In the genomic region with DNA sequence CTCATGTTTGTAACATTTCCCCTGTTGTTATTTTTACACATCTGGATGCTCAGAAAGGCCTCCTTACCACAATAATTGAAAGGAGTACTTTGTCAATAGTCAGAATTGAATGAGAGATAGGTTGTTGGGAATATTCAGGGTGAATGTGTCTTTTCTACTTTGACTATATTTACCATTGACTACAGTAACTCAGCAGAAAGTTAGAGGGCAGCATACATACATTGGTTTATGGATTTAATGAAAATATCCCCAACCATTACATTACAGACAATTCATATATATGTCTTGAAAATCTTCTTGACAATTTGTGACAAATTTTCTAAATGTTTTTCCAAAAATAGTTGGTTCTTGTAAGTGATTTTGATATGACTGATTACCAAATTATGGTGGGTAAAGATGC, we compare ENCODE assay signal across 3 cellular contexts.
TF ChIP-seq lines count a peak whose summit lies in the region.

No MANE protein-coding gene starts in this region.

TF ChIP-seq in A549, 52 proteins besides CTCF, POLR2A, EP300 and RAD21 (continued from another document):
- TF ChIP-seq, protein P1, sequence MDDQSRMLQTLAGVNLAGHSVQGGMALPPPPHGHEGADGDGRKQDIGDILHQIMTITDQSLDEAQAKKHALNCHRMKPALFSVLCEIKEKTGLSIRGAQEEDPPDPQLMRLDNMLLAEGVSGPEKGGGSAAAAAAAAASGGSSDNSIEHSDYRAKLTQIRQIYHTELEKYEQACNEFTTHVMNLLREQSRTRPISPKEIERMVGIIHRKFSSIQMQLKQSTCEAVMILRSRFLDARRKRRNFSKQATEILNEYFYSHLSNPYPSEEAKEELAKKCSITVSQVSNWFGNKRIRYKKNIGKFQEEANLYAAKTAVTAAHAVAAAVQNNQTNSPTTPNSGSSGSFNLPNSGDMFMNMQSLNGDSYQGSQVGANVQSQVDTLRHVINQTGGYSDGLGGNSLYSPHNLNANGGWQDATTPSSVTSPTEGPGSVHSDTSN (IDR thresholded peaks at IDR 0.05) = no peak
- TF ChIP-seq MYC (IDR thresholded peaks at IDR 0.05; ENCODE audit: borderline replicate concordance, low read length) = no peak
- no peak for TF ChIP-seq SMC3 (IDR thresholded peaks at IDR 0.05)
- no peak for TF ChIP-seq CHD4 (IDR thresholded peaks at IDR 0.05; ENCODE audit: borderline replicate concordance)
- no peak for TF ChIP-seq CEBPB (IDR thresholded peaks at IDR 0.05)
- TF ChIP-seq, protein P2, sequence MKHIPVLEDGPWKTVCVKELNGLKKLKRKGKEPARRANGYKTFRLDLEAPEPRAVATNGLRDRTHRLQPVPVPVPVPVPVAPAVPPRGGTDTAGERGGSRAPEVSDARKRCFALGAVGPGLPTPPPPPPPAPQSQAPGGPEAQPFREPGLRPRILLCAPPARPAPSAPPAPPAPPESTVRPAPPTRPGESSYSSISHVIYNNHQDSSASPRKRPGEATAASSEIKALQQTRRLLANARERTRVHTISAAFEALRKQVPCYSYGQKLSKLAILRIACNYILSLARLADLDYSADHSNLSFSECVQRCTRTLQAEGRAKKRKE (CRISPR knock-in tag; IDR thresholded peaks at IDR 0.05; ENCODE audit: low read depth) = no peak
- no peak for TF ChIP-seq CBX2 (IDR thresholded peaks at IDR 0.05; ENCODE audit: borderline replicate concordance, low read depth)
- TF ChIP-seq, protein P3, sequence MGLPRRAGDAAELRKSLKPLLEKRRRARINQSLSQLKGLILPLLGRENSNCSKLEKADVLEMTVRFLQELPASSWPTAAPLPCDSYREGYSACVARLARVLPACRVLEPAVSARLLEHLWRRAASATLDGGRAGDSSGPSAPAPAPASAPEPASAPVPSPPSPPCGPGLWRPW (IDR thresholded peaks at IDR 0.05) = no peak
- TF ChIP-seq HOXA7 (CRISPR knock-in tag; IDR thresholded peaks at IDR 0.05) = no peak
- TF ChIP-seq RCOR1 (IDR thresholded peaks at IDR 0.05; ENCODE audit: low read depth, low read length) = no peak
- TF ChIP-seq, protein P4, sequence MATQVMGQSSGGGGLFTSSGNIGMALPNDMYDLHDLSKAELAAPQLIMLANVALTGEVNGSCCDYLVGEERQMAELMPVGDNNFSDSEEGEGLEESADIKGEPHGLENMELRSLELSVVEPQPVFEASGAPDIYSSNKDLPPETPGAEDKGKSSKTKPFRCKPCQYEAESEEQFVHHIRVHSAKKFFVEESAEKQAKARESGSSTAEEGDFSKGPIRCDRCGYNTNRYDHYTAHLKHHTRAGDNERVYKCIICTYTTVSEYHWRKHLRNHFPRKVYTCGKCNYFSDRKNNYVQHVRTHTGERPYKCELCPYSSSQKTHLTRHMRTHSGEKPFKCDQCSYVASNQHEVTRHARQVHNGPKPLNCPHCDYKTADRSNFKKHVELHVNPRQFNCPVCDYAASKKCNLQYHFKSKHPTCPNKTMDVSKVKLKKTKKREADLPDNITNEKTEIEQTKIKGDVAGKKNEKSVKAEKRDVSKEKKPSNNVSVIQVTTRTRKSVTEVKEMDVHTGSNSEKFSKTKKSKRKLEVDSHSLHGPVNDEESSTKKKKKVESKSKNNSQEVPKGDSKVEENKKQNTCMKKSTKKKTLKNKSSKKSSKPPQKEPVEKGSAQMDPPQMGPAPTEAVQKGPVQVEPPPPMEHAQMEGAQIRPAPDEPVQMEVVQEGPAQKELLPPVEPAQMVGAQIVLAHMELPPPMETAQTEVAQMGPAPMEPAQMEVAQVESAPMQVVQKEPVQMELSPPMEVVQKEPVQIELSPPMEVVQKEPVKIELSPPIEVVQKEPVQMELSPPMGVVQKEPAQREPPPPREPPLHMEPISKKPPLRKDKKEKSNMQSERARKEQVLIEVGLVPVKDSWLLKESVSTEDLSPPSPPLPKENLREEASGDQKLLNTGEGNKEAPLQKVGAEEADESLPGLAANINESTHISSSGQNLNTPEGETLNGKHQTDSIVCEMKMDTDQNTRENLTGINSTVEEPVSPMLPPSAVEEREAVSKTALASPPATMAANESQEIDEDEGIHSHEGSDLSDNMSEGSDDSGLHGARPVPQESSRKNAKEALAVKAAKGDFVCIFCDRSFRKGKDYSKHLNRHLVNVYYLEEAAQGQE (IDR thresholded peaks at IDR 0.05) = no peak

TF ChIP-seq in HCT116, 20 proteins besides CTCF, POLR2A, EP300 and RAD21:
- TF ChIP-seq, protein P5, sequence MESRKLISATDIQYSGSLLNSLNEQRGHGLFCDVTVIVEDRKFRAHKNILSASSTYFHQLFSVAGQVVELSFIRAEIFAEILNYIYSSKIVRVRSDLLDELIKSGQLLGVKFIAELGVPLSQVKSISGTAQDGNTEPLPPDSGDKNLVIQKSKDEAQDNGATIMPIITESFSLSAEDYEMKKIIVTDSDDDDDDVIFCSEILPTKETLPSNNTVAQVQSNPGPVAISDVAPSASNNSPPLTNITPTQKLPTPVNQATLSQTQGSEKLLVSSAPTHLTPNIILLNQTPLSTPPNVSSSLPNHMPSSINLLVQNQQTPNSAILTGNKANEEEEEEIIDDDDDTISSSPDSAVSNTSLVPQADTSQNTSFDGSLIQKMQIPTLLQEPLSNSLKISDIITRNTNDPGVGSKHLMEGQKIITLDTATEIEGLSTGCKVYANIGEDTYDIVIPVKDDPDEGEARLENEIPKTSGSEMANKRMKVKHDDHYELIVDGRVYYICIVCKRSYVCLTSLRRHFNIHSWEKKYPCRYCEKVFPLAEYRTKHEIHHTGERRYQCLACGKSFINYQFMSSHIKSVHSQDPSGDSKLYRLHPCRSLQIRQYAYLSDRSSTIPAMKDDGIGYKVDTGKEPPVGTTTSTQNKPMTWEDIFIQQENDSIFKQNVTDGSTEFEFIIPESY (IDR thresholded peaks at IDR 0.05; ENCODE audit: extremely low read depth, insufficient replicate concordance, low read length) = no peak
- TF ChIP-seq ZFX (IDR thresholded peaks at IDR 0.05) = no peak
- no peak for TF ChIP-seq CBX3 (IDR thresholded peaks at IDR 0.05; ENCODE audit: low read depth)
- no peak for TF ChIP-seq EZH2phosphoT487 (IDR thresholded peaks at IDR 0.05; ENCODE audit: borderline replicate concordance)
- TF ChIP-seq TCF7L2 (IDR thresholded peaks at IDR 0.05; ENCODE audit: borderline replicate concordance, extremely low read depth, insufficient read depth, insufficient read length) = no peak

TF ChIP-seq in WTC11, 78 proteins besides CTCF, POLR2A, EP300 and RAD21 (continued from another document):
- TF ChIP-seq, protein P6, sequence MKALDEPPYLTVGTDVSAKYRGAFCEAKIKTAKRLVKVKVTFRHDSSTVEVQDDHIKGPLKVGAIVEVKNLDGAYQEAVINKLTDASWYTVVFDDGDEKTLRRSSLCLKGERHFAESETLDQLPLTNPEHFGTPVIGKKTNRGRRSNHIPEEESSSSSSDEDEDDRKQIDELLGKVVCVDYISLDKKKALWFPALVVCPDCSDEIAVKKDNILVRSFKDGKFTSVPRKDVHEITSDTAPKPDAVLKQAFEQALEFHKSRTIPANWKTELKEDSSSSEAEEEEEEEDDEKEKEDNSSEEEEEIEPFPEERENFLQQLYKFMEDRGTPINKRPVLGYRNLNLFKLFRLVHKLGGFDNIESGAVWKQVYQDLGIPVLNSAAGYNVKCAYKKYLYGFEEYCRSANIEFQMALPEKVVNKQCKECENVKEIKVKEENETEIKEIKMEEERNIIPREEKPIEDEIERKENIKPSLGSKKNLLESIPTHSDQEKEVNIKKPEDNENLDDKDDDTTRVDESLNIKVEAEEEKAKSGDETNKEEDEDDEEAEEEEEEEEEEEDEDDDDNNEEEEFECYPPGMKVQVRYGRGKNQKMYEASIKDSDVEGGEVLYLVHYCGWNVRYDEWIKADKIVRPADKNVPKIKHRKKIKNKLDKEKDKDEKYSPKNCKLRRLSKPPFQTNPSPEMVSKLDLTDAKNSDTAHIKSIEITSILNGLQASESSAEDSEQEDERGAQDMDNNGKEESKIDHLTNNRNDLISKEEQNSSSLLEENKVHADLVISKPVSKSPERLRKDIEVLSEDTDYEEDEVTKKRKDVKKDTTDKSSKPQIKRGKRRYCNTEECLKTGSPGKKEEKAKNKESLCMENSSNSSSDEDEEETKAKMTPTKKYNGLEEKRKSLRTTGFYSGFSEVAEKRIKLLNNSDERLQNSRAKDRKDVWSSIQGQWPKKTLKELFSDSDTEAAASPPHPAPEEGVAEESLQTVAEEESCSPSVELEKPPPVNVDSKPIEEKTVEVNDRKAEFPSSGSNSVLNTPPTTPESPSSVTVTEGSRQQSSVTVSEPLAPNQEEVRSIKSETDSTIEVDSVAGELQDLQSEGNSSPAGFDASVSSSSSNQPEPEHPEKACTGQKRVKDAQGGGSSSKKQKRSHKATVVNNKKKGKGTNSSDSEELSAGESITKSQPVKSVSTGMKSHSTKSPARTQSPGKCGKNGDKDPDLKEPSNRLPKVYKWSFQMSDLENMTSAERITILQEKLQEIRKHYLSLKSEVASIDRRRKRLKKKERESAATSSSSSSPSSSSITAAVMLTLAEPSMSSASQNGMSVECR (CRISPR knock-in tag; IDR thresholded peaks at IDR 0.05; ENCODE audit: borderline replicate concordance) = no peak
